In the genomic region with DNA sequence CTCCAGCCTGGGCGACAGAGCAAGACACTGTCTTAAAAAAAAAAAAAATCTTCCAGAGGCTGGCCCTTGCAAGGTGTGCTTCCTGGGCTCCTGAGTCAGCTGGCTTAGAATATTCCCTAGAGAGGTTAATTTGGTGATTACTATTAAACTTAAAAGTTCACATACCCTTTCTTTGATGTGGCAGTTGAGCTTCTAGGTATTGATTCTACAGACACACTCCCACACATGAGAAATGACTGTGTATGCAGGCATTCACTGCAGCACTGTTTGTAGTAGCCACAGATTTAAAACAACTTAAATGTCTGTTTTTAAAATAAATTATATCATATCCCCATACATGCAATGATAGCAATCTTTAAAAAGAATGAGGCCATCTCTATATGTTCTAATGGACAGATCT, we compare ENCODE assay signal across 33 cellular contexts.
"Had no signal": no experiment of that assay in that cellular context is flagged by ENCODE, and none has a peak within 500 bp of the region (broad histone marks: within the 10 kb centered on the region; RNA-seq: fewer than 3 reads in every experiment).

No MANE protein-coding gene starts in this region.

- H3K9me3 Mint-ChIP-seq: activated CD4-positive, alpha-beta memory T cell treated with anti-CD3 and anti-CD28 coated beads, Interleukin-2, amount 10 ng/mL, durations not matched to agents 7 days and 5 days had no signal

- DNase-seq: activated B cell treated with CpG ODN at 0.5 μM for 24 hours; activated CD4-positive, alpha-beta memory T cell treated with anti-CD3 and anti-CD28 coated beads, Interleukin-2, amount 10 ng/mL, durations not matched to agents 7 days and 5 days; activated CD4-positive, alpha-beta T cell treated with anti-CD3 and anti-CD28 coated beads for 1 hour; activated CD4-positive, alpha-beta T cell treated with anti-CD3 and anti-CD28 coated beads for 48 hours; activated CD8-positive, alpha-beta memory T cell treated with anti-CD3 and anti-CD28 coated beads for 24 hours; activated CD8-positive, alpha-beta memory T cell treated with anti-CD3 and anti-CD28 coated beads, Interleukin-2, amount 10 ng/mL, durations not matched to agents 7 days and 5 days; activated CD8-positive, alpha-beta memory T cell treated with anti-CD3 and anti-CD28 coated beads, Interleukin-2, amount 50 U/mL, for 48 hours; activated effector memory CD4-positive, alpha-beta T cell treated with anti-CD3 and anti-CD28 coated beads, Interleukin-2, amount 50 U/mL, for 16 hours; activated naive CD4-positive, alpha-beta T cell; activated naive CD4-positive, alpha-beta T cell treated with anti-CD3 and anti-CD28 coated beads, Interleukin-2, amount 50 U/mL, for 16 hours; activated naive CD8-positive, alpha-beta T cell treated with anti-CD3 and anti-CD28 coated beads for 36 hours; activated T-cell treated with anti-CD3 and anti-CD28 coated beads, Interleukin-2, amount 50 U/mL, for 48 hours; amniotic stem cell; aorta; colonic mucosa; NCI-H1105; NCI-H1417 treated with DMSO at 0.1 percent for 48 hours; NCI-H187 treated with DMSO at 0.1 percent for 48 hours; NCI-H2081 treated with DMSO at 0.1 percent for 48 hours; NCI-H226; NCI-H446 treated with DMSO at 0.1 percent for 48 hours; NCI-H524; NK-92 treated with Interleukin-12 subunit alpha and Interleukin-12 subunit beta, amount 100 ng/mL, for 24 hours; SHP77; SJCRH30; SW 1271; T-helper 1 cell; T-helper 2 cell; T-helper 9 cell had no signal

- H3K27ac ChIP-seq: cardiac muscle cell, colonic mucosa, SJCRH30, VCaP had no signal

- H3K27me3 Mint-ChIP-seq: activated B cell treated with CpG ODN at 0.5 μM for 24 hours; activated CD4-positive, alpha-beta memory T cell treated with anti-CD3 and anti-CD28 coated beads, Interleukin-2, amount 10 ng/mL, durations not matched to agents 7 days and 5 days; activated CD8-positive, alpha-beta memory T cell treated with anti-CD3 and anti-CD28 coated beads, Interleukin-2, amount 10 ng/mL, durations not matched to agents 7 days and 5 days; activated naive CD8-positive, alpha-beta T cell treated with anti-CD3 and anti-CD28 coated beads for 36 hours; activated T-helper 17 cell treated with anti-CD3 and anti-CD28 coated beads, Interleukin-2, amount 50 U/mL, for 72 hours had no signal

- H3K27me3 ChIP-seq: cardiac muscle cell, colonic mucosa, SJCRH30 had no signal

- H3K27ac Mint-ChIP-seq: activated B cell treated with CpG ODN at 0.5 μM for 24 hours; activated CD4-positive, alpha-beta memory T cell treated with anti-CD3 and anti-CD28 coated beads, Interleukin-2, amount 10 ng/mL, durations not matched to agents 7 days and 5 days; activated CD8-positive, alpha-beta memory T cell treated with anti-CD3 and anti-CD28 coated beads, Interleukin-2, amount 10 ng/mL, durations not matched to agents 7 days and 5 days; activated naive CD8-positive, alpha-beta T cell treated with anti-CD3 and anti-CD28 coated beads for 36 hours; activated T-helper 17 cell treated with anti-CD3 and anti-CD28 coated beads, Interleukin-2, amount 50 U/mL, for 72 hours had no signal

- H3K4me3 Mint-ChIP-seq: activated B cell treated with CpG ODN at 0.5 μM for 24 hours; activated CD4-positive, alpha-beta memory T cell treated with anti-CD3 and anti-CD28 coated beads, Interleukin-2, amount 10 ng/mL, durations not matched to agents 7 days and 5 days; activated CD8-positive, alpha-beta memory T cell treated with anti-CD3 and anti-CD28 coated beads, Interleukin-2, amount 10 ng/mL, durations not matched to agents 7 days and 5 days; activated naive CD8-positive, alpha-beta T cell treated with anti-CD3 and anti-CD28 coated beads for 36 hours; activated T-helper 17 cell treated with anti-CD3 and anti-CD28 coated beads, Interleukin-2, amount 50 U/mL, for 72 hours; central memory CD8-positive, alpha-beta T cell had no signal

- H3K36me3 ChIP-seq: cardiac muscle cell, colonic mucosa, SJCRH30 had no signal

- ATAC-seq: activated CD8-positive, alpha-beta memory T cell treated with anti-CD3 and anti-CD28 coated beads, Interleukin-2, amount 10 ng/mL, durations not matched to agents 7 days and 5 days; activated T-helper 17 cell treated with anti-CD3 and anti-CD28 coated beads, Interleukin-2, amount 50 U/mL, for 72 hours had no signal

- H3K9me3 ChIP-seq: colonic mucosa had no signal

- H3K4me3 ChIP-seq: cardiac muscle cell, colonic mucosa, SJCRH30 had no signal

- H3K4me1 Mint-ChIP-seq: activated B cell treated with CpG ODN at 0.5 μM for 24 hours; activated CD4-positive, alpha-beta memory T cell treated with anti-CD3 and anti-CD28 coated beads, Interleukin-2, amount 10 ng/mL, durations not matched to agents 7 days and 5 days; activated CD8-positive, alpha-beta memory T cell treated with anti-CD3 and anti-CD28 coated beads, Interleukin-2, amount 10 ng/mL, durations not matched to agents 7 days and 5 days; activated naive CD8-positive, alpha-beta T cell treated with anti-CD3 and anti-CD28 coated beads for 36 hours; activated T-helper 17 cell treated with anti-CD3 and anti-CD28 coated beads, Interleukin-2, amount 50 U/mL, for 72 hours; central memory CD8-positive, alpha-beta T cell had no signal

- H3K4me1 ChIP-seq: colonic mucosa, SJCRH30 had no signal
